ENCODE assay signal across 22 cellular contexts in genomic region chr4:87356832-87357526, GRCh38. TPM values are rescaled to one million over a fixed set of nuclear protein-coding genes. Genes with fewer than 3 reads are reported as not detected.
DNase-seq lines count a peak whose midpoint lies in the region; ATAC-seq, FAIRE-seq and TF ChIP-seq lines count a peak whose summit lies in the region.
"Had no signal": no experiment of that assay in that cellular context is flagged by ENCODE, and none has a peak within 500 bp of the region (broad histone marks: within the 10 kb centered on the region; RNA-seq: fewer than 3 reads in every experiment).

No MANE protein-coding gene starts in this region.

- no peaks in the 10 kb centered on the region for H4K20me1 ChIP-seq in GM12878 (ENCODE audit: control insufficient read depth, insufficient read depth)
- H4K20me1 ChIP-seq: BLaER1 had no signal

- no peak overlapping the region for H3K4me3 ChIP-seq in HEK293 (ENCODE audit: low read depth, low read length)
- H3K4me3 ChIP-seq in GM12878: no peak overlapping the region
- H3K4me3 ChIP-seq: BLaER1, HAP-1, psoas muscle had no signal

- H3K9ac ChIP-seq in GM12878 (ENCODE audit: control insufficient read depth, insufficient read depth, low read length): no peak overlapping the region
- H3K9ac ChIP-seq: BLaER1 had no signal

- peak overlapping the region in 4 of 6 donors; percentile 53 to 74 (median 64) for H3K27ac Mint-ChIP-seq in immature natural killer cell
- peak overlapping the region; percentile 29 for H3K27ac Mint-ChIP-seq in stimulated activated effector memory CD8-positive, alpha-beta T cell treated with anti-CD3 and anti-CD28 coated beads, Interleukin-12 subunit alpha, Interleukin-12 subunit beta, amount 100 ng/mL, for 72 hours
- H3K27ac Mint-ChIP-seq: activated naive CD8-positive, alpha-beta T cell treated with anti-CD3 and anti-CD28 coated beads, Interleukin-2, amount 50 U/mL, for 24 hours had no signal

- H3K9me3 Mint-ChIP-seq in immature natural killer cell: no peaks in the 10 kb centered on the region
- H3K9me3 Mint-ChIP-seq in stimulated activated effector memory CD8-positive, alpha-beta T cell treated with anti-CD3 and anti-CD28 coated beads, Interleukin-12 subunit alpha, Interleukin-12 subunit beta, amount 100 ng/mL, for 72 hours: no peaks in the 10 kb centered on the region
- H3K9me3 Mint-ChIP-seq: activated naive CD8-positive, alpha-beta T cell treated with anti-CD3 and anti-CD28 coated beads, Interleukin-2, amount 50 U/mL, for 24 hours had no signal

- in situ Hi-C loops in GM12878 (cut with MboI): loop anchor here (5.0 kb wide), 1 partner anchor 490 kb away; no protein-coding TSS in a partner anchor

- H3K4me2 ChIP-seq in GM12878 (ENCODE audit: control insufficient read depth, insufficient read depth): no peak overlapping the region
- H3K4me2 ChIP-seq: BLaER1 had no signal

- H3K27me3 Mint-ChIP-seq in immature natural killer cell (ENCODE audit: low read depth in 3 of 3): no peaks in the 10 kb centered on the region
- H3K27me3 Mint-ChIP-seq: activated naive CD8-positive, alpha-beta T cell treated with anti-CD3 and anti-CD28 coated beads, Interleukin-2, amount 50 U/mL, for 24 hours had no signal

- POLR2A ChIA-PET in HEK293 (lab: Yijun Ruan, JAX): no interaction called here
- POLR2A ChIA-PET in GM12878 (lab: Charles Lee): no interaction called here

- no peak for ATAC-seq in GM12878
- no peak for ATAC-seq in stimulated activated effector memory CD8-positive, alpha-beta T cell treated with anti-CD3 and anti-CD28 coated beads, Interleukin-12 subunit alpha, Interleukin-12 subunit beta, amount 100 ng/mL, for 72 hours
- no peak for ATAC-seq in GM18520 (IDR thresholded peaks at IDR 0.05; ENCODE audit: unreplicated experiment)
- ATAC-seq: activated naive CD8-positive, alpha-beta T cell treated with anti-CD3 and anti-CD28 coated beads, Interleukin-2, amount 50 U/mL, for 24 hours; psoas muscle had no signal

- 98% methylated on average over 2 of the region's 2 CpGs for WGBS in GM12878 (ENCODE audit: insufficient coverage, insufficient replicate concordance, low lambda C conversion rate, missing lambda C conversion rate)

- DNase-seq in GM12878 (ENCODE audit: low read depth, low spot score) (no peak), immature natural killer cell (no peak), 8988T (no peak), NCI-H345 (lab: John Stamatoyannopoulos, UW) (no peak)
- DNase-seq in stimulated activated effector memory CD8-positive, alpha-beta T cell treated with anti-CD3 and anti-CD28 coated beads, Interleukin-12 subunit alpha, Interleukin-12 subunit beta, amount 100 ng/mL, for 72 hours (ENCODE audit: low spot score in 2 of 2): no peak
- DNase-seq in activated CD8-positive, alpha-beta memory T cell treated with anti-CD3 and anti-CD28 coated beads for 24 hours: no peak
- DNase-seq: activated CD4-positive, alpha-beta T cell treated with anti-CD3 and anti-CD28 coated beads, Interleukin-2, amount 50 U/mL, for 48 hours; activated naive CD8-positive, alpha-beta T cell treated with anti-CD3 and anti-CD28 coated beads, Interleukin-2, amount 50 U/mL, for 24 hours; activated T-cell treated with anti-CD3 and anti-CD28 coated beads, Interleukin-2, amount 50 U/mL, for 1 hour; caudate nucleus; DMS153; Karpas-422; NCI-H1105 treated with DMSO at 0.1 percent for 48 hours; NCI-H2171 treated with DMSO at 0.1 percent for 48 hours; psoas muscle; stimulated activated CD4-positive, alpha-beta T cell treated with anti-CD3 and anti-CD28 coated beads, Interleukin-12 subunit alpha, Interleukin-12 subunit beta, amount 100 ng/mL, for 4 hours had no signal

- H3K27me3 ChIP-seq in GM12878 (replicated peaks in 1 of 2; ENCODE audit: control insufficient read depth in 2 of 2, insufficient read depth in 2 of 2, low read length in 1 of 2): no peaks in the 10 kb centered on the region
- H3K27me3 ChIP-seq: BLaER1 had no signal

- H3K4me1 ChIP-seq in HEK293 (ENCODE audit: control insufficient read depth, insufficient read depth, low read length) (no peaks in the 10 kb centered on the region), GM12878 (ENCODE audit: control insufficient read depth, insufficient read depth, low read length) (peaks cover 9% of the 10 kb centered on the region)
- H3K4me1 ChIP-seq: BLaER1, HAP-1, psoas muscle had no signal

- H3K36me3 Mint-ChIP-seq in immature natural killer cell: peaks cover 7 to 47% (median 9%) of the 10 kb centered on the region in 3 donors
- H3K36me3 Mint-ChIP-seq in stimulated activated effector memory CD8-positive, alpha-beta T cell treated with anti-CD3 and anti-CD28 coated beads, Interleukin-12 subunit alpha, Interleukin-12 subunit beta, amount 100 ng/mL, for 72 hours: peaks cover 50% of the 10 kb centered on the region

- H3K4me3 Mint-ChIP-seq in immature natural killer cell: no peak overlapping the region
- no peak overlapping the region for H3K4me3 Mint-ChIP-seq in stimulated activated effector memory CD8-positive, alpha-beta T cell treated with anti-CD3 and anti-CD28 coated beads, Interleukin-12 subunit alpha, Interleukin-12 subunit beta, amount 100 ng/mL, for 72 hours
- H3K4me3 Mint-ChIP-seq: activated naive CD8-positive, alpha-beta T cell treated with anti-CD3 and anti-CD28 coated beads, Interleukin-2, amount 50 U/mL, for 24 hours had no signal

- no peak for TF ChIP-seq EP300 in GM12878 (IDR thresholded peaks at IDR 0.05; ENCODE audit: borderline replicate concordance in 1 of 2, control insufficient read depth in 1 of 2, low read depth in 2 of 2, low read length in 2 of 2)

- H3K4me1 Mint-ChIP-seq in immature natural killer cell: peaks cover 0 to 20% of the 10 kb centered on the region in 2 donors
- H3K4me1 Mint-ChIP-seq in stimulated activated effector memory CD8-positive, alpha-beta T cell treated with anti-CD3 and anti-CD28 coated beads, Interleukin-12 subunit alpha, Interleukin-12 subunit beta, amount 100 ng/mL, for 72 hours: no peaks in the 10 kb centered on the region
- H3K4me1 Mint-ChIP-seq: activated naive CD8-positive, alpha-beta T cell treated with anti-CD3 and anti-CD28 coated beads, Interleukin-2, amount 50 U/mL, for 24 hours had no signal

- H3K36me3 ChIP-seq in HEK293 (ENCODE audit: control insufficient read depth in 2 of 2, insufficient read depth in 1 of 2, low read length in 2 of 2) (peaks cover 0 to 56% of the 10 kb centered on the region in 2 experiments; a peak in 1 of 3 replicates), GM12878 (ENCODE audit: control insufficient read depth in 2 of 2, insufficient read depth in 2 of 2, low read length in 1 of 2) (0 out of 4 replicates have a peak, but pooled peaks cover 0 to 3% of the 10 kb centered on the region in 2 experiments)

- no peaks in the 10 kb centered on the region for H3K79me2 ChIP-seq in GM12878 (ENCODE audit: control insufficient read depth, insufficient read depth, low read length)

- H3K9me3 ChIP-seq in HEK293 (ENCODE audit: control insufficient read depth, insufficient read depth, low read depth, low read length) (no peaks in the 10 kb centered on the region), GM12878 (replicated peaks; ENCODE audit: control insufficient read depth, insufficient read depth, low read length) (no peaks in the 10 kb centered on the region)
- H3K9me3 ChIP-seq: HAP-1, psoas muscle had no signal

- TF ChIP-seq CTCF in HEK293 (tag by site-specific recombination; IDR thresholded peaks at IDR 0.05) (no peak), GM12878 (IDR thresholded peaks at IDR 0.05 in 2 of 3, conservative IDR thresholded peaks at IDR 0.05 in 1 of 3; ENCODE audit: control insufficient read depth in 2 of 3, extremely low read depth in 1 of 3, insufficient read depth in 1 of 3, low read depth in 3 of 3, low read length in 3 of 3) (no peak)

- RAD21 ChIA-PET in GM12878 (lab: Charles Lee; ENCODE audit: unreplicated experiment): interaction anchor here (2.1 kb wide), 1 partner anchor 108 kb away, joined by 6 read pairs; no protein-coding TSS in a partner anchor

- no peak for TF ChIP-seq RAD21 in GM12878 (IDR thresholded peaks at IDR 0.05; ENCODE audit: insufficient read depth, low read depth, low read length)

- no peak for TF ChIP-seq POLR2A in GM12878 (IDR thresholded peaks at IDR 0.05; ENCODE audit: low read depth, low read length)

- H2AFZ ChIP-seq in GM12878 (ENCODE audit: control insufficient read depth, low read depth, low read length): no peak overlapping the region

- no peak overlapping the region for H3K27ac ChIP-seq in HEK293 (ENCODE audit: extremely low read depth, low read depth, low read length)
- H3K27ac ChIP-seq in GM12878 (ENCODE audit: control insufficient read depth, insufficient read depth): no peak overlapping the region
- H3K27ac ChIP-seq: BLaER1, psoas muscle had no signal

- CTCF ChIA-PET in HEK293 (lab: Yijun Ruan, JAX): interaction anchor here (0.6 to 0.8 kb wide), 3 partner anchors 86 to 109 kb away, joined by 3 to 7 read pairs (median 4); no protein-coding TSS in a partner anchor
- CTCF ChIA-PET in GM12878 (lab: Yijun Ruan, JAX): interaction anchor here (1.5 to 2.7 kb wide), 6 partner anchors 11 to 141 kb away, joined by 4 to 9 read pairs (median 7); no protein-coding TSS in a partner anchor

- FAIRE-seq in GM12878 (lab: Jason Lieb, UNC): peak; percentile 18
- FAIRE-seq: TTC549 had no signal

- no TSS peak for BruUV-seq in GM12878 (replicated peaks; lab: Mats Ljungman, UMichigan)

- SMC1A ChIA-PET in GM12878 (lab: Charles Lee; ENCODE audit: uncharacterized antibody, unreplicated experiment): interaction anchor here (1.4 to 2.5 kb wide), 3 partner anchors 21 to 207 kb away, joined by 3 to 12 read pairs (median 5); no protein-coding TSS in a partner anchor

- intact Hi-C loops in GM12878 (cut with micrococcal nuclease; ENCODE audit: unreplicated experiment): loop anchor here (5.0 kb wide), 1 partner anchor 480 kb away; no protein-coding TSS in a partner anchor

RNA-seq across cellular contexts. Expression of gene HSD17B11, which starts 34.0 kb away (rescaled TPM):
- 22.6 and 23.7 TPM in 2 replicates for total RNA-seq in GM12878 (2013; cell fraction: nucleolus; rRNA removed)
- total RNA-seq in GM12878 (2014; rRNA removed): 12.0 and 18.8 TPM in 2 replicates
- total RNA-seq in GM12878 (2014; rRNA removed; fragmentation: Illumina TruSeq; extraction: Trizol): 22.7 and 23.5 TPM in 2 replicates
- 14.2 and 16.8 TPM in 2 replicates for total RNA-seq in GM12878 (2021)
- polyA plus RNA-seq in GM12878 (2011; ENCODE audit: low read depth): 18.7 TPM
- polyA plus RNA-seq in GM12878 (2011; rRNA removed): 25.6 and 50.8 TPM in 2 replicates
- polyA plus RNA-seq in GM12878 (2011; cell fraction: cytosol; rRNA removed): 7.1 and 10.1 TPM in 2 replicates
- 6.0 and 7.0 TPM in 2 replicates for polyA plus RNA-seq in GM12878 (2011; cell fraction: nucleus; rRNA removed)
- 16.1 and 20.5 TPM in 2 replicates for polyA plus RNA-seq in GM12878 (2012)
- 20.8 and 30.3 TPM in 2 replicates for polyA plus RNA-seq in GM12878 (2014; fragmentation: Illumina TruSeq; extraction: Trizol)
- 10 to 100 TPM; 24.4 to 29.5 TPM for polyA plus RNA-seq in GM12878 (2014; fragmentation: Nextera tagmentation; extraction: Ambion mirVana)
- polyA plus RNA-seq in GM12878 (2014; rRNA removed): 8.3 and 10.3 TPM in 2 replicates
- polyA plus RNA-seq in GM12878 (2016; fragmentation: Nextera tagmentation; extraction: Ambion mirVana): 10 to 100 TPM; 13.1 to 14.7 TPM
- 13.9 and 24.3 TPM in 2 replicates for polyA minus RNA-seq in GM12878 (2011; rRNA and poly(A)+ RNA removed)
- 6.3 and 6.4 TPM in 2 replicates for polyA minus RNA-seq in GM12878 (2011; cell fraction: cytosol; rRNA and poly(A)+ RNA removed)
- 3.9 and 5.5 TPM in 2 replicates for polyA minus RNA-seq in GM12878 (2011; cell fraction: nucleus; rRNA and poly(A)+ RNA removed)
- 100 to 1,000 TPM in 2 of 3 donors, 10 to 100 TPM in 1; 81.6 to 112 (median 105) TPM for polyA plus RNA-seq in immature natural killer cell

RNA-seq across cellular contexts. Expression of gene HSD17B13, which starts 34.3 kb away (rescaled TPM):
- 0.44 and 0.51 TPM in 2 replicates for total RNA-seq in GM12878 (2013; cell fraction: nucleolus; rRNA removed)
- total RNA-seq in GM12878 (2014; rRNA removed): 0.22 TPM in 1 of 2 replicates, not detected in the other
- total RNA-seq in GM12878 (2014; rRNA removed; fragmentation: Illumina TruSeq; extraction: Trizol): 0.09 TPM in 1 of 2 replicates, not detected in the other
- total RNA-seq in GM12878 (2021): not detected in 2 replicates
- polyA plus RNA-seq in GM12878 (2011; ENCODE audit: low read depth): 0.09 TPM
- polyA plus RNA-seq in GM12878 (2011; rRNA removed): 0.05 and 0.20 TPM in 2 replicates
- 0.02 and 0.07 TPM in 2 replicates for polyA plus RNA-seq in GM12878 (2011; cell fraction: cytosol; rRNA removed)
- polyA plus RNA-seq in GM12878 (2011; cell fraction: nucleus; rRNA removed): 0.06 and 0.18 TPM in 2 replicates
- 0.08 TPM in 1 of 2 replicates, not detected in the other for polyA plus RNA-seq in GM12878 (2012)
- 0.03 TPM in 1 of 2 replicates, not detected in the other for polyA plus RNA-seq in GM12878 (2014; fragmentation: Illumina TruSeq; extraction: Trizol)
- polyA plus RNA-seq in GM12878 (2014; fragmentation: Nextera tagmentation; extraction: Ambion mirVana): under 1 TPM; 0.04 to 0.05 TPM
- 0.04 TPM in 1 of 2 replicates, not detected in the other for polyA plus RNA-seq in GM12878 (2014; rRNA removed)
- not detected for polyA plus RNA-seq in GM12878 (2016; fragmentation: Nextera tagmentation; extraction: Ambion mirVana)
- polyA minus RNA-seq in GM12878 (2011; rRNA and poly(A)+ RNA removed): 0.07 and 0.21 TPM in 2 replicates
- polyA minus RNA-seq in GM12878 (2011; cell fraction: cytosol; rRNA and poly(A)+ RNA removed): not detected in 2 replicates
- 0.12 TPM in 1 of 2 replicates, not detected in the other for polyA minus RNA-seq in GM12878 (2011; cell fraction: nucleus; rRNA and poly(A)+ RNA removed)
- under 1 TPM in 1 of 3 donors, not detected in 2; 0.10 TPM for polyA plus RNA-seq in immature natural killer cell
- total RNA-seq: RPMI7951 had no signal
